In genomic region chr10:49610735-49611165, GRCh38 we compare ENCODE assay signal across 16 cellular contexts. TPM values are rescaled to one million over a fixed set of nuclear protein-coding genes. Genes with fewer than 3 reads are reported as not detected.
DNase-seq lines count a peak whose midpoint lies in the region; ATAC-seq and TF ChIP-seq lines count a peak whose summit lies in the region.
"Had no signal": no experiment of that assay in that cellular context is flagged by ENCODE, and none has a peak within 500 bp of the region (broad histone marks: within the 10 kb centered on the region; RNA-seq: fewer than 3 reads in every experiment).

No MANE protein-coding gene starts in this region.

- H3K27me3 ChIP-seq in A673 (replicated peaks; ENCODE audit: insufficient read depth, low read depth, low read length, poor library complexity) = peaks cover 86% of the 10 kb centered on the region
- H3K27me3 ChIP-seq in neuron (ENCODE audit: insufficient read depth, low read length) = peaks cover 84% of the 10 kb centered on the region

- H3K27ac Mint-ChIP-seq in glutamatergic neuron (ENCODE audit: unreplicated experiment) = no peak overlapping the region
- H3K27ac Mint-ChIP-seq: B cell; natural killer cell treated with Interleukin-12 subunit alpha and Interleukin-12 subunit beta and Interleukin-15 and Interleukin-18, amount 100 ng/mL, for 72 hours had no signal

- H3K4me1 ChIP-seq in A673 (ENCODE audit: insufficient read depth, low read length, poor library complexity, severe bottlenecking) = peaks cover 11% of the 10 kb centered on the region
- no peaks in the 10 kb centered on the region; the same call in 1 of the 2 replicates for H3K4me1 ChIP-seq in HEK293 (ENCODE audit: control insufficient read depth, insufficient read depth, low read length)
- peaks cover 13% of the 10 kb centered on the region for H3K4me1 ChIP-seq in neuron (ENCODE audit: insufficient read depth, low read length)

- ATAC-seq in HG02610 (IDR thresholded peaks at IDR 0.05; ENCODE audit: unreplicated experiment) = no peak
- no peak for ATAC-seq in GM19452 (IDR thresholded peaks at IDR 0.05; ENCODE audit: unreplicated experiment)
- ATAC-seq: natural killer cell treated with Interleukin-12 subunit alpha and Interleukin-12 subunit beta and Interleukin-15 and Interleukin-18, amount 100 ng/mL, for 72 hours had no signal

- no peaks in the 10 kb centered on the region for H3K36me3 Mint-ChIP-seq in glutamatergic neuron (ENCODE audit: unreplicated experiment)

- peak overlapping the region; percentile 40 for H3K4me3 ChIP-seq in A673 (ENCODE audit: low read depth, low read length, poor library complexity, severe bottlenecking)
- H3K4me3 ChIP-seq in HEK293 (ENCODE audit: low read depth, low read length) = no peak overlapping the region
- H3K4me3 ChIP-seq in neuron (ENCODE audit: low read length) = peak overlapping the region; percentile 32

- H3K27me3 Mint-ChIP-seq in glutamatergic neuron (ENCODE audit: unreplicated experiment) = peaks cover 44% of the 10 kb centered on the region

- TF ChIP-seq CTCF in A673 (conservative IDR thresholded peaks at IDR 0.05; ENCODE audit: low read depth, low read length) = no peak
- TF ChIP-seq CTCF in HEK293 (tag by site-specific recombination; IDR thresholded peaks at IDR 0.05) = no peak
- no peak for TF ChIP-seq CTCF in glutamatergic neuron (IDR thresholded peaks at IDR 0.05; ENCODE audit: partially characterized antibody, unreplicated experiment)

- no peaks in the 10 kb centered on the region for H3K9me3 ChIP-seq in A673 (ENCODE audit: low read depth, low read length, poor library complexity, severe bottlenecking)
- H3K9me3 ChIP-seq in HEK293 (ENCODE audit: control insufficient read depth, insufficient read depth, low read depth, low read length) = no peaks in the 10 kb centered on the region
- H3K9me3 ChIP-seq in neuron (ENCODE audit: low read length) = no peaks in the 10 kb centered on the region

- H3K4me3 Mint-ChIP-seq in glutamatergic neuron (ENCODE audit: unreplicated experiment) = peak overlapping the region; percentile 84
- H3K4me3 Mint-ChIP-seq: activated T-helper 1 cell treated with anti-CD3 and anti-CD28 coated beads, Interleukin-12 subunit alpha, Interleukin-12 subunit beta, Interleukin-2, Interleukin-4 antibody, amounts not matched to agents 30 ng/mL and 10 ng/mL and 1 ng/mL, durations not matched to agents 14 hours and 24 hours and 36 hours; B cell; natural killer cell treated with Interleukin-12 subunit alpha and Interleukin-12 subunit beta and Interleukin-15 and Interleukin-18, amount 100 ng/mL, for 72 hours had no signal

- H3K36me3 ChIP-seq in A673 (ENCODE audit: insufficient read depth, low read length, poor library complexity, severe bottlenecking) (no peaks in the 10 kb centered on the region), HEK293 (ENCODE audit: control insufficient read depth in 2 of 2, insufficient read depth in 1 of 2, low read length in 2 of 2) (no peaks in the 10 kb centered on the region), neuron (ENCODE audit: insufficient read depth, low read length) (no peaks in the 10 kb centered on the region)

- peaks cover 20% of the 10 kb centered on the region for H3K9me3 Mint-ChIP-seq in glutamatergic neuron (ENCODE audit: unreplicated experiment)
- H3K9me3 Mint-ChIP-seq: natural killer cell treated with Interleukin-12 subunit alpha and Interleukin-12 subunit beta and Interleukin-15 and Interleukin-18, amount 100 ng/mL, for 72 hours had no signal

- no TSS peak for BruUV-seq in A673 (replicated peaks; lab: Mats Ljungman, UMichigan)

- CTCF ChIA-PET in A673 (lab: Charles Lee) (no interaction called here), HEK293 (lab: Yijun Ruan, JAX) (interaction anchor here (3.2 kb wide), 1 partner anchor 16 kb away, joined by 10 read pairs; no protein-coding TSS in a partner anchor)

- DNase-seq in A673 (ENCODE audit: low spot score) = no peak
- DNase-seq in glutamatergic neuron = no peak
- DNase-seq in caudate nucleus (lab: John Stamatoyannopoulos, UW) = no peak
- DNase-seq in stimulated activated CD4-positive, alpha-beta T cell treated with anti-CD3 and anti-CD28 coated beads, Interleukin-15, amount 100 ng/mL, for 24 hours = no peak
- DNase-seq: activated CD4-positive, alpha-beta T cell treated with anti-CD3 and anti-CD28 coated beads, Interleukin-2, amount 50 U/mL, for 1 hour; amniotic stem cell; NCI-H187 treated with DMSO at 0.1 percent for 48 hours; NCI-H774 had no signal

- POLR2A ChIA-PET in A673 (lab: Charles Lee; ENCODE audit: low non-redundant PET) (no interaction called here), HEK293 (lab: Yijun Ruan, JAX) (no interaction called here)

- H2AFZ ChIP-seq in neuron (ENCODE audit: low read depth, low read length) = no peak overlapping the region

- intact Hi-C loops in A673 (cut with micrococcal nuclease; ENCODE audit: unreplicated experiment) = no loop called here

- peaks cover 21% of the 10 kb centered on the region for H3K4me1 Mint-ChIP-seq in glutamatergic neuron (ENCODE audit: low read depth, unreplicated experiment)

- H3K27ac ChIP-seq in A673 (ENCODE audit: low read depth, low read length, poor library complexity, severe bottlenecking) (no peak overlapping the region), HEK293 (ENCODE audit: extremely low read depth, low read depth, low read length) (no peak overlapping the region), caudate nucleus (ENCODE audit: low read depth, low read length) (no peak overlapping the region)

TF ChIP-seq in HEK293, 187 proteins besides CTCF, POLR2A, EP300 and RAD21:
- TF ChIP-seq ZNF248 (tag by site-specific recombination; IDR thresholded peaks at IDR 0.05) (no peak), ZFHX2 (tag by site-specific recombination; conservative IDR thresholded peaks at IDR 0.05) (peak; percentile 68), KLF1 (tag by site-specific recombination; IDR thresholded peaks at IDR 0.05) (peak; percentile 43; the same call in 1 of the 2 replicates), EGR2 (tag by site-specific recombination; IDR thresholded peaks at IDR 0.05; ENCODE audit: low read depth) (peak; percentile 47; the same call in 1 of the 2 replicates), ZNF214 (tag by site-specific recombination; IDR thresholded peaks at IDR 0.05; ENCODE audit: borderline replicate concordance) (no peak), ZNF391 (tag by site-specific recombination; IDR thresholded peaks at IDR 0.05; ENCODE audit: borderline replicate concordance, low read depth) (no peak), ZNF600 (tag by site-specific recombination; IDR thresholded peaks at IDR 0.05) (no peak), HIC1 (tag by site-specific recombination; IDR thresholded peaks at IDR 0.05) (0 out of 2 replicates have a peak, but pooled peaks have one; percentile 20), GLIS1 (tag by site-specific recombination; IDR thresholded peaks at IDR 0.05) (peak; percentile 11; the same call in 1 of the 2 replicates)

RNA-seq across cellular contexts. Expression of gene SLC18A3, which starts 0.6 kb away (rescaled TPM):
- 0.28 and 0.30 TPM in 2 replicates for total RNA-seq in A673 (2021)
- 21.5 TPM for total RNA-seq in glutamatergic neuron (ENCODE audit: unreplicated experiment)
- total RNA-seq: activated T-helper 1 cell treated with anti-CD3 and anti-CD28 coated beads, Interleukin-12 subunit alpha, Interleukin-12 subunit beta, Interleukin-2, Interleukin-4 antibody, amounts not matched to agents 30 ng/mL and 10 ng/mL and 1 ng/mL, durations not matched to agents 14 hours and 24 hours and 36 hours; B cell; natural killer cell treated with Interleukin-12 subunit alpha and Interleukin-12 subunit beta and Interleukin-15 and Interleukin-18, amount 100 ng/mL, for 72 hours; T-helper 2 cell treated with Interferon-gamma antibody and Interleukin-4, amounts not matched to agents 100 ng/mL and 5 ng/mL, for 36 hours had no signal

RNA-seq across cellular contexts. Expression of gene CHAT, which starts 3.1 kb away (rescaled TPM):
- 0.24 and 0.56 TPM in 2 replicates for total RNA-seq in A673 (2021)
- 15.4 TPM for total RNA-seq in glutamatergic neuron (ENCODE audit: unreplicated experiment)
- total RNA-seq: B cell; natural killer cell treated with Interleukin-12 subunit alpha and Interleukin-12 subunit beta and Interleukin-15 and Interleukin-18, amount 100 ng/mL, for 72 hours had no signal

Comparison
In these comparisons a context has a peak if more than half of its experiments do, and no peak if none do; other contexts are left out.
1. RNA of gene SLC18A3, which starts 0.6 kb away (total RNA-seq): 21.5 TPM in glutamatergic neuron (single experiment); 0.28 to 0.30 TPM in A673; every median in the first group is over 10 times any median in the second.
2. RNA of gene CHAT, which starts 3.1 kb away (total RNA-seq): 15.4 TPM in glutamatergic neuron (single experiment); 0.24 to 0.56 TPM in A673; every median in the first group is over 10 times any median in the second.